ENCODE assay signal across 8 cellular contexts in genomic region chr6:85298553-85298952, GRCh38.
"Had no signal": no experiment of that assay in that cellular context is flagged by ENCODE, and none has a peak within 500 bp of the region (broad histone marks: within the 10 kb centered on the region; RNA-seq: fewer than 3 reads in every experiment).

No MANE protein-coding gene starts in this region.

- FAIRE-seq: H1, H54, HepG2 had no signal

- H3K27ac ChIP-seq: HL-60 had no signal

- ATAC-seq: GM23338, HepG2 had no signal

- DNase-seq: H9, HCEC 1CT, KBM-7 had no signal

- H3K4me3 ChIP-seq: GM23338 had no signal
